ENCODE assay signal across 8 cellular contexts in genomic region chr11:105044562-105045490, GRCh38. TPM values are rescaled to one million over a fixed set of nuclear protein-coding genes. Genes with fewer than 3 reads are reported as not detected.
DNase-seq lines count a peak whose midpoint lies in the region; ATAC-seq and TF ChIP-seq lines count a peak whose summit lies in the region.
"Not testable (repeated sequence)": the region's sequence is repeated elsewhere in the genome, so short reads cannot be mapped to it uniquely, and the experiment has no call there.

Gene CARD16, minus strand, starts transcription at chr11:105045335. Its CDS starts 38 bp downstream, at chr11:105045297.

- peaks cover 40% of the 10 kb centered on the region for H3K36me3 Mint-ChIP-seq in activated naive CD4-positive, alpha-beta T cell treated with anti-CD3 and anti-CD28 coated beads, Interleukin-2, amount 10 ng/mL, durations not matched to agents 7 days and 5 days
- not testable (repeated sequence) for H3K36me3 Mint-ChIP-seq in nephron (ENCODE audit: low read depth)

- not testable (repeated sequence) for TF ChIP-seq POLR2A in testis (IDR thresholded peaks at IDR 0.05)

- not testable (repeated sequence) for H3K27me3 Mint-ChIP-seq in activated naive CD4-positive, alpha-beta T cell treated with anti-CD3 and anti-CD28 coated beads, Interleukin-2, amount 10 ng/mL, durations not matched to agents 7 days and 5 days; nephron (ENCODE audit: low read depth)

- H3K27me3 ChIP-seq in GM06990 (replicated peaks; ENCODE audit: control insufficient read depth, insufficient read depth, low read length); SJSA1 (replicated peaks); testis: not testable (repeated sequence)

- not testable (repeated sequence) for H3K9me3 ChIP-seq in SJSA1 (replicated peaks); testis

- ATAC-seq in GM21447 (IDR thresholded peaks at IDR 0.05; ENCODE audit: unreplicated experiment) (peak; percentile 99), HG03354 (IDR thresholded peaks at IDR 0.05; ENCODE audit: poor library complexity, severe bottlenecking, unreplicated experiment) (peak; percentile 99)

- H3K4me3 Mint-ChIP-seq in activated naive CD4-positive, alpha-beta T cell treated with anti-CD3 and anti-CD28 coated beads, Interleukin-2, amount 10 ng/mL, durations not matched to agents 7 days and 5 days: peak within 1 kb of the TSS; percentile 89
- H3K4me3 Mint-ChIP-seq in nephron: peak within 1 kb of the TSS in 2 of 3 experiments; percentile 70 to 76

- H3K4me1 ChIP-seq in SJSA1 (replicated peaks): peaks cover 26% of the 10 kb centered on the region
- H3K4me1 ChIP-seq in testis: not testable (repeated sequence)

- H3K4me1 Mint-ChIP-seq in activated naive CD4-positive, alpha-beta T cell treated with anti-CD3 and anti-CD28 coated beads, Interleukin-2, amount 10 ng/mL, durations not matched to agents 7 days and 5 days: peaks cover 50% of the 10 kb centered on the region
- not testable (repeated sequence) for H3K4me1 Mint-ChIP-seq in nephron

- intact Hi-C loops in testis (cut with DNase I; ENCODE audit: low total_unique reads): not testable (repeated sequence)

- not testable (repeated sequence) for H3K36me3 ChIP-seq in GM06990 (ENCODE audit: control insufficient read depth, insufficient read depth, low read length); SJSA1; testis (ENCODE audit: low read depth, missing control alignments)

- 41% methylated on average over 5 of the region's 5 CpGs for WGBS in testis, 2 donors

- DNase-seq in GM06990 (ENCODE audit: extremely low read depth, insufficient read length): not testable (repeated sequence)
- peak; percentile 48 to 66 for DNase-seq in SJSA1 (ENCODE audit: low read depth in 1 of 2, low spot score in 2 of 2)
- peak; percentile 57 for DNase-seq in activated naive CD4-positive, alpha-beta T cell treated with anti-CD3 and anti-CD28 coated beads, Interleukin-2, amount 10 ng/mL, durations not matched to agents 7 days and 5 days
- DNase-seq in fibroblast of peridontal ligament (ENCODE audit: extremely low read depth): peak; percentile 77
- peak; percentile 26 for DNase-seq in testis

- CTCF ChIA-PET in activated naive CD4-positive, alpha-beta T cell treated with anti-CD3 and anti-CD28 coated beads, Interleukin-2, amount 10 ng/mL, durations not matched to agents 7 days and 5 days (lab: Charles Lee): not testable (repeated sequence)

- peak within 1 kb of the TSS; percentile 58 for H3K4me3 ChIP-seq in GM06990 (replicated peaks; ENCODE audit: low read depth, low read length)
- H3K4me3 ChIP-seq in SJSA1: peak within 1 kb of the TSS; percentile 38
- peak within 1 kb of the TSS; percentile 24 to 33 for H3K4me3 ChIP-seq in testis

- H3K9me3 Mint-ChIP-seq in activated naive CD4-positive, alpha-beta T cell treated with anti-CD3 and anti-CD28 coated beads, Interleukin-2, amount 10 ng/mL, durations not matched to agents 7 days and 5 days; nephron: not testable (repeated sequence)

- TF ChIP-seq CTCF in GM06990 (IDR thresholded peaks at IDR 0.05; ENCODE audit: insufficient read depth, low read length, poor library complexity, severe bottlenecking); nephron (IDR thresholded peaks at IDR 0.05; ENCODE audit: unreplicated experiment in 3 of 3); testis (IDR thresholded peaks at IDR 0.05): not testable (repeated sequence)

- H3K27ac Mint-ChIP-seq in activated naive CD4-positive, alpha-beta T cell treated with anti-CD3 and anti-CD28 coated beads, Interleukin-2, amount 10 ng/mL, durations not matched to agents 7 days and 5 days: peak within 1 kb of the TSS; percentile 90
- peak within 1 kb of the TSS in 2 of 3 experiments; percentile 60 to 81 for H3K27ac Mint-ChIP-seq in nephron

- peak within 1 kb of the TSS; percentile 90 for H3K27ac ChIP-seq in SJSA1
- peak within 1 kb of the TSS; percentile 29 to 63 for H3K27ac ChIP-seq in testis

RNA-seq across cellular contexts. Expression of gene CARD16, which starts in this region (rescaled TPM):
- 36.7 and 123 TPM in 2 replicates for total RNA-seq in SJSA1 (2014; rRNA removed; shearing (Covaris generic))
- total RNA-seq in testis: 1 to 10 TPM; 1.4 to 1.5 TPM
- polyA plus RNA-seq in testis (ENCODE audit: insufficient read depth, low read depth, low replicate concordance): 5.7 TPM

Comparison
In these comparisons a context has a peak if more than half of its experiments do, and no peak if none do; other contexts are left out.
1. RNA of gene CARD16 (total RNA-seq): 36.7 to 123 TPM in SJSA1; 1.4 to 1.5 TPM in testis; every median in the first group is over 10 times any median in the second.
2. Peak in every context shown above with its lines, with median percentiles within 50 percentile points of each other: H3K4me3 ChIP-seq.